ENCODE assay signal across 19 cellular contexts in the genomic region with DNA sequence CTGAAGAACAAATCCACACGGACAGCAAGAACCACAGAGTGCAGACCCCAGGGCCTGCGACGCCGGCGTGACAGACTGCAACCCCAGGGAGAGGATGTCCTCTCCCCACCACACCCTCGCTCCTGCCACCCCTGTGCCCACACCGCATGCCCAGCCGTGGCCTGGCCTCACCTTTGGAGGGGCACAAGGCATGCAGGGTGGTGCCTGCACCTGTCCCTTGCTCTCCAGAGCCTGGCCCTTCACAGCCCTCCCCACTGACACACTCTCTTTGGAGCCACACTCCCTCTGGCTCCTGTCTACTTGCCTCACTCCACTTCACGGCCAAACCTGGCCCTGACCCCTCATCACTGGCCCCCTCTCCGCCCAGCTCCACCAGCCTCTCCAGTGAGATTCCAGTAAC. TPM values are rescaled to one million over a fixed set of nuclear protein-coding genes. Genes with fewer than 3 reads are reported as not detected.
A peak's percentile ranks its signal among the peaks of the same experiment; 100 is the strongest.
DNase-seq lines count a peak whose midpoint lies in the region; ATAC-seq, FAIRE-seq and TF ChIP-seq lines count a peak whose summit lies in the region.
"Had no signal": no experiment of that assay in that cellular context is flagged by ENCODE, and none has a peak within 500 bp of the region (broad histone marks: within the 10 kb centered on the region; RNA-seq: fewer than 3 reads in every experiment).

No MANE protein-coding gene starts in this region.

- no peak for TF ChIP-seq EP300 in sigmoid colon (IDR thresholded peaks at IDR 0.05)

- peak; percentile 47; the same call in 1 of the 2 replicates for ATAC-seq in Panc1
- ATAC-seq in HG03354 (IDR thresholded peaks at IDR 0.05; ENCODE audit: poor library complexity, severe bottlenecking, unreplicated experiment) = no peak
- ATAC-seq: GM12878 had no signal

- TF ChIP-seq POLR2A in breast epithelium (IDR thresholded peaks at IDR 0.05) (no peak), sigmoid colon (IDR thresholded peaks at IDR 0.05) (no peak)

- no peaks in the 10 kb centered on the region for H3K27me3 Mint-ChIP-seq in MCF 10A (ENCODE audit: insufficient read depth, unreplicated experiment)
- H3K27me3 Mint-ChIP-seq: CD8-positive, alpha-beta memory T cell had no signal

- H3K9me3 ChIP-seq in breast epithelium = no peaks in the 10 kb centered on the region
- no peaks in the 10 kb centered on the region for H3K9me3 ChIP-seq in Panc1 (ENCODE audit: control insufficient read depth, insufficient read depth, low read depth, low read length)
- no peaks in the 10 kb centered on the region for H3K9me3 ChIP-seq in kidney (ENCODE audit: control insufficient read depth in 1 of 2, low read length in 2 of 2)
- no peaks in the 10 kb centered on the region for H3K9me3 ChIP-seq in sigmoid colon
- H3K9me3 ChIP-seq: BLaER1 treated with 17β-estradiol and CSF1 and Interleukin-3, amounts not matched to agents 10 nM and 100 nM had no signal

- WGBS in sigmoid colon, 2 donors = 92 to 94% methylated on average over 10 of the region's 10 CpGs

- H3K36me3 Mint-ChIP-seq in MCF 10A (ENCODE audit: insufficient read depth, unreplicated experiment) = peaks cover 79% of the 10 kb centered on the region

- CTCF ChIA-PET in MCF 10A (lab: Yijun Ruan, JAX) = interaction anchor here (0.7 kb wide), 1 partner anchor 32 kb away, joined by 3 read pairs; no protein-coding TSS in a partner anchor
- CTCF ChIA-PET in Panc1 (lab: Charles Lee) = no interaction called here

- FAIRE-seq in kidney (lab: Jason Lieb, UNC) = no peak
- FAIRE-seq: GM12878 had no signal

- H3K9ac ChIP-seq in kidney (ENCODE audit: low read length in 2 of 2) = no peak overlapping the region
- H3K9ac ChIP-seq: BLaER1 treated with 17β-estradiol and CSF1 and Interleukin-3, amounts not matched to agents 10 nM and 100 nM had no signal

- peaks cover under 1% of the 10 kb centered on the region for H3K36me3 ChIP-seq in breast epithelium
- H3K36me3 ChIP-seq in Panc1 (ENCODE audit: control insufficient read depth, insufficient read depth, low read length) = no peaks in the 10 kb centered on the region; the same call in 1 of the 2 replicates
- peaks cover 3 to 4% of the 10 kb centered on the region in 2 donors for H3K36me3 ChIP-seq in kidney (ENCODE audit: control insufficient read depth in 1 of 2, insufficient read depth in 2 of 2, low read length in 2 of 2)
- peaks cover 1 to 44% (median 16%) of the 10 kb centered on the region in 4 donors for H3K36me3 ChIP-seq in sigmoid colon

- intact Hi-C loops in MCF 10A (cut with micrococcal nuclease) (no loop called here), breast epithelium (cut with DNase I; ENCODE audit: low total_unique reads) (no loop called here), Panc1 (cut with micrococcal nuclease; ENCODE audit: unreplicated experiment) (no loop called here), kidney (cut with DNase I) (no loop called here), sigmoid colon (cut with DNase I) (no loop called here)

- H3K27ac ChIP-seq in breast epithelium = no peak overlapping the region
- H3K27ac ChIP-seq in Panc1 (ENCODE audit: low read length) = no peak overlapping the region
- peak overlapping the region; percentile 1 to 54 for H3K27ac ChIP-seq in kidney (ENCODE audit: low read depth in 2 of 2, low read length in 2 of 2)
- no peak overlapping the region for H3K27ac ChIP-seq in sigmoid colon

- in situ Hi-C loops in Panc1 (cut with HindIII; ENCODE audit: low pct_unique_long_range_greater_than_20kb, low sequenced_read_pairs) = no loop called here

- H3K27me3 ChIP-seq in breast epithelium (no peaks in the 10 kb centered on the region), Panc1 (ENCODE audit: control insufficient read depth, insufficient read depth, low read length) (no peaks in the 10 kb centered on the region), sigmoid colon (no peaks in the 10 kb centered on the region)
- H3K27me3 ChIP-seq: BLaER1 treated with 17β-estradiol and CSF1 and Interleukin-3, amounts not matched to agents 10 nM and 100 nM had no signal

- POLR2A ChIA-PET in MCF 10A (lab: Yijun Ruan, JAX) (no interaction called here), Panc1 (lab: Charles Lee) (no interaction called here)

- TF ChIP-seq CTCF in MCF 10A (IDR thresholded peaks at IDR 0.05; ENCODE audit: unreplicated experiment) = no peak
- TF ChIP-seq CTCF in breast epithelium (IDR thresholded peaks at IDR 0.05) = no peak
- TF ChIP-seq CTCF in Panc1 (IDR thresholded peaks at IDR 0.05) = no peak
- no peak for TF ChIP-seq CTCF in kidney (IDR thresholded peaks at IDR 0.05; ENCODE audit: borderline replicate concordance, extremely low read depth, insufficient read depth)
- TF ChIP-seq CTCF in sigmoid colon (IDR thresholded peaks at IDR 0.05) = no peak

- H3K27ac Mint-ChIP-seq in MCF 10A (ENCODE audit: low read depth, unreplicated experiment) = peak overlapping the region; percentile 70

- no peak overlapping the region for H3K4me3 ChIP-seq in breast epithelium
- no peak overlapping the region for H3K4me3 ChIP-seq in Panc1 (ENCODE audit: low read depth in 2 of 2, low read length in 2 of 2)
- H3K4me3 ChIP-seq in kidney (ENCODE audit: low read length in 2 of 2) = no peak overlapping the region
- no peak overlapping the region for H3K4me3 ChIP-seq in sigmoid colon
- H3K4me3 ChIP-seq: BLaER1 treated with 17β-estradiol and CSF1 and Interleukin-3, amounts not matched to agents 10 nM and 100 nM; GM12878 had no signal

- no peaks in the 10 kb centered on the region for H3K4me1 ChIP-seq in breast epithelium
- H3K4me1 ChIP-seq in Panc1 (ENCODE audit: control insufficient read depth, insufficient read depth, low read length) = no peaks in the 10 kb centered on the region
- peaks cover 9 to 11% of the 10 kb centered on the region in 2 donors for H3K4me1 ChIP-seq in kidney (ENCODE audit: control insufficient read depth in 1 of 2, insufficient read depth in 1 of 2, low read depth in 1 of 2, low read length in 2 of 2)
- H3K4me1 ChIP-seq in sigmoid colon = no peaks in the 10 kb centered on the region

- no peaks in the 10 kb centered on the region for H3K9me3 Mint-ChIP-seq in MCF 10A (ENCODE audit: unreplicated experiment)
- H3K9me3 Mint-ChIP-seq: CD8-positive, alpha-beta memory T cell had no signal

- no peak for DNase-seq in MCF 10A (ENCODE audit: unreplicated experiment)
- DNase-seq in breast epithelium (ENCODE audit: low spot score in 2 of 2) = no peak
- no peak for DNase-seq in Panc1 (ENCODE audit: low read depth, low spot score)
- no peak for DNase-seq in kidney
- DNase-seq in sigmoid colon = peak; percentile 51
- no peak for DNase-seq in activated gamma-delta T cell (lab: John Stamatoyannopoulos, UW)
- no peak for DNase-seq in NK-92 treated with Interleukin-12 subunit alpha and Interleukin-12 subunit beta, amount 100 ng/mL, for 24 hours (lab: John Stamatoyannopoulos, UW)
- DNase-seq: CD8-positive, alpha-beta memory T cell; DMS53; EL; MV-4-11; NCI-H1694 treated with DMSO at 0.1 percent for 48 hours; NCI-H2107; NCI-H510A; NCI-H774; SIG-M5 had no signal

- BruUV-seq in MCF 10A (replicated peaks; lab: Mats Ljungman, UMichigan) (no TSS peak), Panc1 (replicated peaks; lab: Mats Ljungman, UMichigan) (no TSS peak)

- no peak overlapping the region for H3K4me3 Mint-ChIP-seq in MCF 10A (ENCODE audit: unreplicated experiment)
- H3K4me3 Mint-ChIP-seq: CD8-positive, alpha-beta memory T cell had no signal

- no peaks in the 10 kb centered on the region for H3K4me1 Mint-ChIP-seq in MCF 10A (ENCODE audit: insufficient read depth, unreplicated experiment)

RNA-seq across cellular contexts. Expression of gene THAP4, which starts 9.3 kb away (rescaled TPM):
- total RNA-seq in MCF 10A (2022) (64.5 and 91.8 TPM in 2 replicates), breast epithelium (10 to 100 TPM; 35.3 to 45.9 (median 38.1) TPM), Panc1 (2021; ENCODE audit: unreplicated experiment) (77.9 TPM), kidney (68.0 TPM), sigmoid colon (10 to 100 TPM; 28.9 to 44.7 (median 38.4) TPM)
- 127 TPM for polyA plus RNA-seq in Panc1 (2012; ENCODE audit: insufficient read length)
- polyA plus RNA-seq in kidney (ENCODE audit: insufficient read depth, low read depth, low replicate concordance) (184 TPM), sigmoid colon (100 to 1,000 TPM in 2 of 3 donors, 10 to 100 TPM in 1; 69.3 to 112 (median 109) TPM)

RNA-seq across cellular contexts. Expression of gene ATG4B, which starts 9.8 kb away (rescaled TPM):
- total RNA-seq in MCF 10A (2022) (70.9 and 72.8 TPM in 2 replicates), breast epithelium (10 to 100 TPM; 47.7 to 71.1 (median 64.2) TPM), Panc1 (2021; ENCODE audit: unreplicated experiment) (84.2 TPM), kidney (81.0 TPM), sigmoid colon (10 to 100 TPM; 35.2 to 69.8 (median 45.2) TPM)
- 106 TPM for polyA plus RNA-seq in Panc1 (2012; ENCODE audit: insufficient read length)
- polyA plus RNA-seq in kidney (ENCODE audit: insufficient read depth, low read depth, low replicate concordance) (56.6 TPM), sigmoid colon (10 to 100 TPM; 27.6 to 70.7 (median 29.4) TPM)

RNA-seq across cellular contexts. Expression of gene DTYMK, which starts 58.9 kb away (rescaled TPM):
- total RNA-seq in MCF 10A (2022) (38.2 and 66.3 TPM in 2 replicates), breast epithelium (10 to 100 TPM; 16.8 to 23.2 (median 19.7) TPM), Panc1 (2021; ENCODE audit: unreplicated experiment) (122 TPM), kidney (19.0 TPM), sigmoid colon (10 to 100 TPM in 2 of 4 donors, 1 to 10 TPM in 2; 7.4 to 13.8 (median 10.8) TPM)
- polyA plus RNA-seq in Panc1 (2012; ENCODE audit: insufficient read length) = 60.0 TPM
- polyA plus RNA-seq in kidney (ENCODE audit: insufficient read depth, low read depth, low replicate concordance) (27.1 TPM), sigmoid colon (10 to 100 TPM; 18.6 to 53.0 (median 23.8) TPM)

Comparison
In these comparisons a context has a peak if more than half of its experiments do, and no peak if none do; other contexts are left out.
1. H3K27ac ChIP-seq: peak in kidney (2 of 2); none in breast epithelium (0 of 2), Panc1 (single experiment) and sigmoid colon (0 of 4).